25 cellular contexts compared by ENCODE assay signal in the genomic region with DNA sequence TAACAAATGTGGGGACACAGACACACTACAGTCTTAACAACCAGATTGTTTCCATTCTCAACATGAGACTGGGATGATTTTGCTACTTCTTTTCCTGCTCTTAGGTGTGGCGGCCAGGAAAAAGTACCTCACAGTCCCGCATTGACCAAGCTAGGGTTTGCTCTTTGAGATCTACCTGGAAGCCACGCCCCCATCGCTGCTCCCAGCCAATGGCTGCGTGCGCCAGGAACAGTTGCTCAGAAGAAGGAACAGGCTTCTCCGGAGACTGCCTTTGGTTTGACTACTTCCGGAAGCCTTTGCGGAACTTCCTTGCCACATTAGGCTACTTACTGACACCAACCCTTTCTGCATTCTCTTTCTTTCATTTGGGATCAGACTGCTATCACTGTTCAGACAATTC. TPM values are rescaled to one million over a fixed set of nuclear protein-coding genes. Genes with fewer than 3 reads are reported as not detected.
"Had no signal": no experiment of that assay in that cellular context is flagged by ENCODE, and none has a peak within 500 bp of the region (broad histone marks: within the 10 kb centered on the region; RNA-seq: fewer than 3 reads in every experiment).

No MANE protein-coding gene starts in this region.

- DNase-seq: immature natural killer cell; kidney; left colon; left lung; lower lobe of right lung; mammary epithelial cell; mesenchymal stem cell; naive thymus-derived CD8-positive, alpha-beta T cell; nucleus accumbens; pancreas; posterior cingulate gyrus; retina; right cardiac atrium; stimulated activated CD4-positive, alpha-beta T cell treated with anti-CD3 and anti-CD28 coated beads, Interleukin-12 subunit alpha, Interleukin-12 subunit beta, amount 100 ng/mL, for 4 hours; stimulated activated CD4-positive, alpha-beta T cell treated with anti-CD3 and anti-CD28 coated beads, Interleukin-15, amount 100 ng/mL, for 24 hours; stimulated activated CD4-positive, alpha-beta T cell treated with anti-CD3 and anti-CD28 coated beads, Interleukin-4, amount 100 ng/mL, for 24 hours; stimulated activated naive CD4-positive, alpha-beta T cell had no signal

- H3K4me3 ChIP-seq: left lung, lower lobe of right lung, pancreas, prostate gland, skin epidermis, suprapubic skin, tibial nerve, upper lobe of left lung, vagina had no signal

- FAIRE-seq: islet of Langerhans, kidney, pancreas had no signal

- H3K4me1 ChIP-seq: left lung, lower lobe of right lung, pancreas, prostate gland, suprapubic skin, tibial nerve, upper lobe of left lung, vagina had no signal

- H3K27me3 ChIP-seq: left lung, pancreas, suprapubic skin, tibial nerve, upper lobe of left lung, vagina had no signal

- H3K9me3 ChIP-seq: left lung, lower lobe of right lung, pancreas, prostate gland, suprapubic skin, upper lobe of left lung, vagina had no signal

- H3K27ac ChIP-seq: left lung, lower lobe of right lung, pancreas, prostate gland, skin epidermis, suprapubic skin, tibial nerve, upper lobe of left lung, vagina had no signal

- H3K36me3 ChIP-seq: left lung, lower lobe of right lung, pancreas, prostate gland, suprapubic skin, tibial nerve, upper lobe of left lung, vagina had no signal

RNA-seq across cellular contexts. Expression of a gene that starts 44.2 kb away (rescaled TPM):
- total RNA-seq: osteoblast had no signal
- polyA plus RNA-seq: immature natural killer cell; naive thymus-derived CD8-positive, alpha-beta T cell had no signal
